Comparison of ENCODE assay signal across 9 cellular contexts in the genomic region with DNA sequence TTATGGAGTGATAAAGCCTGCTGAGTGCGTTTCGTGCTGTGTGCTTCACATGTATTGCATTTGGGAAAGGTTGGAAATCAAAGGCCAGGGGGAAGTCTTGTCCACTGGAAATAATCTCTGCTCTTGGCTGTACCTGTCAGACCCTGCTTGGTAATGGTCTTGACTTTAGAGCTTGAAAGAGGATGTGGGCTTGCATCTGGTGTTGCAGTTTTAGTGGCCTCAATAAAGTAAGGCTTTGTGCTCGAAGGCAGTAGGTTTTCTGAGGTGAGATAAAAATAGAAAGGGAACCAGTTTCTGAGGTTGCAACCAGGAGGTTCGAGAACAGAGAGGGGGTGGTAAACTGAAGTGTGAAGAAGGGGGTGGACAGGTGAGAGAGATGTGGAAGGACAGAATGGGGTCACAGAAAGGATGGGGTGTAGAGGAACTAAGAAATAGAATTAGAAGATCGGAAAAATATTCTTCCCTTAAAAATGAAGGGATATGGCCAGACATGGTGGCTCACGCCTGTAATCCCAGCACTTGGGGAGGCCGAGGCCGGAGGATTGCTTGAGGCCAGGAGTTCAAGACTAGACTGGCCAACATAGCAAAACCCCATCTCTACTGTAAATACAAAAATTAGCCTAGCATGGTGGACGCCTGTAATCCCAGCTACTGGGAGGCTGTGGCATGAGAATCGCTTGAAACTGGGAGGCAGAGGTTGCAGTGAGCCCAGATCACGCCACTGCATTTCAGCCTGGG. TPM values are rescaled to one million over a fixed set of nuclear protein-coding genes. Genes with fewer than 3 reads are reported as not detected.
DNase-seq lines count a peak whose midpoint lies in the region; ATAC-seq and TF ChIP-seq lines count a peak whose summit lies in the region.
"Had no signal": no experiment of that assay in that cellular context is flagged by ENCODE, and none has a peak within 500 bp of the region (broad histone marks: within the 10 kb centered on the region; RNA-seq: fewer than 3 reads in every experiment).

No MANE protein-coding gene starts in this region.

- no peaks in the 10 kb centered on the region for H3K36me3 ChIP-seq in CD4-positive, CD25-positive, alpha-beta regulatory T cell (ENCODE audit: control insufficient read depth, insufficient read depth, low read length)
- H3K36me3 ChIP-seq in lung (ENCODE audit: control insufficient read depth in 2 of 2, insufficient read depth in 2 of 2, low read length in 2 of 2) = no peaks in the 10 kb centered on the region

- in situ Hi-C loops in GM18951 (cut with MboI; ENCODE audit: low sequenced_read_pairs, unreplicated experiment) = no loop called here

- H3K36me3 Mint-ChIP-seq in CD4-positive, CD25-positive, alpha-beta regulatory T cell = peaks cover 11% of the 10 kb centered on the region
- peaks cover 4% of the 10 kb centered on the region for H3K36me3 Mint-ChIP-seq in IgD-negative memory B cell
- peaks cover 32% of the 10 kb centered on the region for H3K36me3 Mint-ChIP-seq in activated naive CD8-positive, alpha-beta T cell treated with anti-CD3 and anti-CD28 coated beads, Interleukin-2, amount 50 U/mL, for 24 hours (ENCODE audit: low read depth)

- H3K27me3 Mint-ChIP-seq in CD4-positive, CD25-positive, alpha-beta regulatory T cell = no peaks in the 10 kb centered on the region
- H3K27me3 Mint-ChIP-seq in IgD-negative memory B cell = peaks cover 2% of the 10 kb centered on the region
- no peaks in the 10 kb centered on the region for H3K27me3 Mint-ChIP-seq in activated naive CD8-positive, alpha-beta T cell treated with anti-CD3 and anti-CD28 coated beads, Interleukin-2, amount 50 U/mL, for 24 hours

- H3K27ac ChIP-seq in CD4-positive, CD25-positive, alpha-beta regulatory T cell (ENCODE audit: insufficient read depth, low read length, poor library complexity, severe bottlenecking) = peak overlapping the region; percentile 88
- peak overlapping the region; percentile 3 to 95 for H3K27ac ChIP-seq in lung (ENCODE audit: low read depth in 1 of 2, low read length in 1 of 2)

- TF ChIP-seq CTCF in lung (IDR thresholded peaks at IDR 0.05; ENCODE audit: control extremely low read depth, extremely low read depth) = no peak

- H3K4me3 ChIP-seq in CD4-positive, CD25-positive, alpha-beta regulatory T cell (ENCODE audit: low read depth, low read length) = peak overlapping the region; percentile 83
- H3K4me3 ChIP-seq in lung = no peak overlapping the region

- ATAC-seq in CD4-positive, CD25-positive, alpha-beta regulatory T cell (ENCODE audit: low read depth in 2 of 2) = no peak
- ATAC-seq in activated naive CD8-positive, alpha-beta T cell treated with anti-CD3 and anti-CD28 coated beads, Interleukin-2, amount 50 U/mL, for 24 hours = no peak
- no peak for ATAC-seq in lung (ENCODE audit: insufficient read depth, low FRiP score)
- no peak for ATAC-seq in GM18511 (IDR thresholded peaks at IDR 0.05; ENCODE audit: unreplicated experiment)

- TF ChIP-seq POLR2A in GM18951 (IDR thresholded peaks at IDR 0.05; ENCODE audit: extremely low read depth, insufficient read depth, insufficient read length) = peak; percentile 1

- peaks cover 26 to 66% (median 44%) of the 10 kb centered on the region in 4 donors for H3K4me1 Mint-ChIP-seq in CD4-positive, CD25-positive, alpha-beta regulatory T cell
- H3K4me1 Mint-ChIP-seq in IgD-negative memory B cell = peaks cover 22 to 35% (median 33%) of the 10 kb centered on the region in 3 donors
- peaks cover 44% of the 10 kb centered on the region for H3K4me1 Mint-ChIP-seq in activated naive CD8-positive, alpha-beta T cell treated with anti-CD3 and anti-CD28 coated beads, Interleukin-2, amount 50 U/mL, for 24 hours

- WGBS in lung, 2 donors = 66 to 71% methylated on average over 11 of the region's 11 CpGs

- no peaks in the 10 kb centered on the region for H3K9me3 ChIP-seq in CD4-positive, CD25-positive, alpha-beta regulatory T cell (ENCODE audit: control insufficient read depth in 2 of 2, low read length in 2 of 2)
- no peaks in the 10 kb centered on the region for H3K9me3 ChIP-seq in lung (ENCODE audit: control insufficient read depth in 2 of 2, insufficient read depth in 1 of 2, low read length in 1 of 2)

- H3K4me1 ChIP-seq in CD4-positive, CD25-positive, alpha-beta regulatory T cell (ENCODE audit: control insufficient read depth, insufficient read depth, low read length, poor library complexity, severe bottlenecking) = peaks cover 49% of the 10 kb centered on the region
- peaks cover 8% of the 10 kb centered on the region in 2 donors for H3K4me1 ChIP-seq in lung (ENCODE audit: control insufficient read depth in 2 of 2, insufficient read depth in 2 of 2, low read length in 2 of 2)

- H3K27ac Mint-ChIP-seq in CD4-positive, CD25-positive, alpha-beta regulatory T cell = peak overlapping the region; percentile 86 to 92 (median 91)
- H3K27ac Mint-ChIP-seq in IgD-negative memory B cell = peak overlapping the region; percentile 67 to 93 (median 67)
- H3K27ac Mint-ChIP-seq in activated naive CD8-positive, alpha-beta T cell treated with anti-CD3 and anti-CD28 coated beads, Interleukin-2, amount 50 U/mL, for 24 hours = peak overlapping the region; percentile 83

- H3K4me3 Mint-ChIP-seq in CD4-positive, CD25-positive, alpha-beta regulatory T cell = peak overlapping the region; percentile 94 to 98 (median 96)
- H3K4me3 Mint-ChIP-seq in IgD-negative memory B cell = peak overlapping the region; percentile 82 to 99 (median 96)
- peak overlapping the region; percentile 97 for H3K4me3 Mint-ChIP-seq in activated naive CD8-positive, alpha-beta T cell treated with anti-CD3 and anti-CD28 coated beads, Interleukin-2, amount 50 U/mL, for 24 hours

- H3K9me3 Mint-ChIP-seq in CD4-positive, CD25-positive, alpha-beta regulatory T cell = no peaks in the 10 kb centered on the region
- no peaks in the 10 kb centered on the region for H3K9me3 Mint-ChIP-seq in IgD-negative memory B cell
- H3K9me3 Mint-ChIP-seq in activated naive CD8-positive, alpha-beta T cell treated with anti-CD3 and anti-CD28 coated beads, Interleukin-2, amount 50 U/mL, for 24 hours = no peaks in the 10 kb centered on the region

- no peaks in the 10 kb centered on the region for H3K27me3 ChIP-seq in CD4-positive, CD25-positive, alpha-beta regulatory T cell (ENCODE audit: control insufficient read depth, insufficient read depth, low read length)
- no peaks in the 10 kb centered on the region for H3K27me3 ChIP-seq in lung (ENCODE audit: control insufficient read depth, insufficient read depth)

- peak in 2 of 3 donors; percentile 8 to 77 for DNase-seq in CD4-positive, CD25-positive, alpha-beta regulatory T cell
- no peak for DNase-seq in activated naive CD8-positive, alpha-beta T cell treated with anti-CD3 and anti-CD28 coated beads, Interleukin-2, amount 50 U/mL, for 24 hours
- no peak for DNase-seq in lung (ENCODE audit: low spot score)
- DNase-seq in hepatic stellate cell (ENCODE audit: low spot score) = no peak
- DNase-seq in COLO668 (lab: John Stamatoyannopoulos, UW; ENCODE audit: unreplicated experiment) = no peak

RNA-seq across cellular contexts. Expression of gene S100PBP, which starts 1.5 kb away (rescaled TPM):
- 55.1 TPM for total RNA-seq in CD4-positive, CD25-positive, alpha-beta regulatory T cell
- 10 to 100 TPM; 11.5 to 12.3 (median 12.3) TPM for polyA plus RNA-seq in CD4-positive, CD25-positive, alpha-beta regulatory T cell
- 10.7 TPM for polyA plus RNA-seq in IgD-negative memory B cell
- 10 to 100 TPM; 28.8 to 56.6 TPM for total RNA-seq in lung
- 10 to 100 TPM in 1 of 2 donors, 1 to 10 TPM in 1; 7.4 to 13.1 TPM for polyA plus RNA-seq in lung

RNA-seq across cellular contexts. Expression of gene YARS1, which starts 1.8 kb away (rescaled TPM):
- total RNA-seq in CD4-positive, CD25-positive, alpha-beta regulatory T cell = 111 TPM
- 10 to 100 TPM; 47.3 to 68.9 (median 55.8) TPM for polyA plus RNA-seq in CD4-positive, CD25-positive, alpha-beta regulatory T cell
- polyA plus RNA-seq in IgD-negative memory B cell = 41.8 TPM
- 100 to 1,000 TPM in 1 of 2 donors, 10 to 100 TPM in 1; 61.2 to 151 TPM for total RNA-seq in lung
- 10 to 100 TPM; 68.5 to 87.1 TPM for polyA plus RNA-seq in lung

RNA-seq across cellular contexts. Expression of gene FNDC5, which starts 51.7 kb away (rescaled TPM):
- not detected for total RNA-seq in CD4-positive, CD25-positive, alpha-beta regulatory T cell
- not detected for polyA plus RNA-seq in CD4-positive, CD25-positive, alpha-beta regulatory T cell
- not detected for polyA plus RNA-seq in IgD-negative memory B cell
- total RNA-seq in lung = 1 to 10 TPM in 1 of 2 donors, under 1 TPM in 1; 0.18 to 5.3 TPM
- polyA plus RNA-seq in lung = under 1 TPM; 0.10 to 0.31 TPM
- total RNA-seq: T-helper 2 cell treated with Interferon-gamma antibody and Interleukin-4, amounts not matched to agents 100 ng/mL and 5 ng/mL, for 36 hours had no signal

Comparison
In these comparisons a context has a peak if more than half of its experiments do, and no peak if none do; other contexts are left out.
1. DNase-seq: peak in CD4-positive, CD25-positive, alpha-beta regulatory T cell (2 of 3); none in activated naive CD8-positive, alpha-beta T cell treated with anti-CD3 and anti-CD28 coated beads, Interleukin-2, amount 50 U/mL, for 24 hours (single experiment), lung (single experiment), hepatic stellate cell (single experiment) and COLO668 (single experiment).
2. Peak in every context shown above with its lines, with median percentiles within 50 percentile points of each other: H3K27ac Mint-ChIP-seq and H3K4me3 Mint-ChIP-seq.